Comparison of ENCODE assay signal across 14 cellular contexts in genomic region chr4:122131562-122132157, GRCh38.
DNase-seq lines count a peak whose midpoint lies in the region; ATAC-seq and TF ChIP-seq lines count a peak whose summit lies in the region.
"Had no signal": no experiment of that assay in that cellular context is flagged by ENCODE, and none has a peak within 500 bp of the region (broad histone marks: within the 10 kb centered on the region; RNA-seq: fewer than 3 reads in every experiment).

No MANE protein-coding gene starts in this region.

- peaks cover 11% of the 10 kb centered on the region for H3K4me1 ChIP-seq in DND-41 (ENCODE audit: insufficient read depth, low read length)

- no peak overlapping the region for H3K9ac ChIP-seq in DND-41 (ENCODE audit: low read depth, low read length)
- H3K9ac ChIP-seq: GM23248 had no signal

- peak; percentile 12 for DNase-seq in DND-41
- DNase-seq in central memory CD4-positive, alpha-beta T cell, result peak; percentile 47
- no peak for DNase-seq in KG1 (lab: John Stamatoyannopoulos, UW)
- no peak for DNase-seq in NCI-H146 treated with DMSO at 0.1 percent for 48 hours (lab: John Stamatoyannopoulos, UW; ENCODE audit: unreplicated experiment)
- DNase-seq in KBM-7, result no peak
- DNase-seq in NCI-H1048 (lab: John Stamatoyannopoulos, UW), result no peak
- DNase-seq: activated naive CD4-positive, alpha-beta T cell; AML-193; GM23248; NCI-H526 treated with DMSO at 0.1 percent for 48 hours; SHP77 treated with DMSO at 0.1 percent for 48 hours; stimulated activated CD4-positive, alpha-beta T cell treated with anti-CD3 and anti-CD28 coated beads, Interleukin-2, amount 100 ng/mL, for 48 hours had no signal

- no peak for TF ChIP-seq CTCF in DND-41 (IDR thresholded peaks at IDR 0.05; ENCODE audit: borderline replicate concordance, extremely low read depth, low read length, poor library complexity, severe bottlenecking)

- no peaks in the 10 kb centered on the region for H3K36me3 ChIP-seq in DND-41 (ENCODE audit: insufficient read depth, low read length)

- peaks cover 3% of the 10 kb centered on the region for H3K27me3 ChIP-seq in DND-41 (ENCODE audit: insufficient read depth, low read length, poor library complexity)

- H2AFZ ChIP-seq in DND-41 (ENCODE audit: low read depth, low read length), result peak overlapping the region; percentile 20; the same call in 1 of the 2 replicates
- H2AFZ ChIP-seq: GM23248 had no signal

- 0 out of 2 replicates have a peak overlapping the region, but pooled peaks have one; percentile 7 for H3K4me2 ChIP-seq in DND-41 (ENCODE audit: insufficient read depth, low read length)

- ATAC-seq in DND-41 (ENCODE audit: insufficient read depth, low read depth) (peak; percentile 94), GM19397 (IDR thresholded peaks at IDR 0.05; ENCODE audit: unreplicated experiment) (peak; percentile 89), HG03457 (IDR thresholded peaks at IDR 0.05; ENCODE audit: unreplicated experiment) (peak; percentile 64)

- H4K20me1 ChIP-seq in DND-41 (ENCODE audit: insufficient read depth, low read length), result no peaks in the 10 kb centered on the region

- no peak overlapping the region for H3K4me3 ChIP-seq in DND-41 (ENCODE audit: low read depth in 1 of 2, low read length in 2 of 2)
- H3K4me3 ChIP-seq: GM23248 had no signal

- H3K9me3 ChIP-seq in DND-41 (ENCODE audit: insufficient read depth, low read length, severe bottlenecking), result no peaks in the 10 kb centered on the region

- in situ Hi-C loops in KBM-7 (cut with MboI; ENCODE audit: low pct_unique_long_range_greater_than_20kb, low sequenced_read_pairs), result no loop called here

- H3K27ac ChIP-seq in DND-41 (ENCODE audit: low read length), result no peak overlapping the region; the same call in 1 of the 2 replicates
- H3K27ac ChIP-seq: GM23248 had no signal

- no peaks in the 10 kb centered on the region for H3K79me2 ChIP-seq in DND-41 (ENCODE audit: insufficient read depth, low read length)

Comparison
In these comparisons a context has a peak if more than half of its experiments do, and no peak if none do; other contexts are left out.
1. DNase-seq: peak in DND-41 (single experiment) and central memory CD4-positive, alpha-beta T cell (single experiment); none in KG1 (single experiment), NCI-H146 treated with DMSO at 0.1 percent for 48 hours (single experiment), KBM-7 (single experiment) and NCI-H1048 (single experiment).
2. Peak in every context shown above with its lines, with median percentiles within 50 percentile points of each other: ATAC-seq.